ENCODE assay signal across 14 cellular contexts in genomic region chr5:142115937-142116614, GRCh38. TPM values are rescaled to one million over a fixed set of nuclear protein-coding genes. Genes with fewer than 3 reads are reported as not detected.
A peak's percentile ranks its signal among the peaks of the same experiment; 100 is the strongest.
DNase-seq lines count a peak whose midpoint lies in the region; TF ChIP-seq lines count a peak whose summit lies in the region.
"Had no signal": no experiment of that assay in that cellular context is flagged by ENCODE, and none has a peak within 500 bp of the region (broad histone marks: within the 10 kb centered on the region; RNA-seq: fewer than 3 reads in every experiment).

No MANE protein-coding gene starts in this region.

- intact Hi-C loops in ascending aorta (cut with DNase I) (no loop called here), CD14-positive monocyte (cut with micrococcal nuclease) (no loop called here)

- DNase-seq in GM03348 (ENCODE audit: low spot score) (peak; percentile 25), MG63 (peak; percentile 32), ascending aorta (ENCODE audit: low spot score in 2 of 2) (no peak), myocyte (ENCODE audit: low read depth) (peak; percentile 17), iPS-NIHi11 (ENCODE audit: low spot score) (no peak), CD14-positive monocyte (ENCODE audit: low spot score) (no peak)
- no peak for DNase-seq in activated CD4-positive, CD25-positive, alpha-beta regulatory T cell (lab: John Stamatoyannopoulos, UW)
- DNase-seq: activated CD4-positive, CD25-positive, alpha-beta regulatory T cell treated with anti-CD3 and anti-CD28 coated beads, Interleukin-2, amount 50 U/mL, for 72 hours; H9; lower lobe of right lung; MV-4-11; stomach had no signal

- H3K4me3 ChIP-seq in MG63: no peak overlapping the region
- no peak overlapping the region for H3K4me3 ChIP-seq in ascending aorta
- H3K4me3 ChIP-seq: lower lobe of right lung, stomach had no signal

- H3K27me3 ChIP-seq in MG63: no peaks in the 10 kb centered on the region
- no peaks in the 10 kb centered on the region for H3K27me3 ChIP-seq in ascending aorta
- H3K27me3 ChIP-seq: stomach had no signal

- no peak overlapping the region for H3K4me3 Mint-ChIP-seq in CD14-positive monocyte
- H3K4me3 Mint-ChIP-seq: H9, neural crest cell had no signal

- H3K36me3 ChIP-seq in MG63 (peaks cover 15% of the 10 kb centered on the region), ascending aorta (peaks cover 0 to 4% of the 10 kb centered on the region in 2 donors)
- H3K36me3 ChIP-seq: lower lobe of right lung had no signal

- peaks cover 11 to 14% of the 10 kb centered on the region in 2 donors for H3K36me3 Mint-ChIP-seq in CD14-positive monocyte

- H3K4me1 Mint-ChIP-seq in CD14-positive monocyte: peaks cover 47% of the 10 kb centered on the region

- H3K27ac Mint-ChIP-seq in CD14-positive monocyte: peak overlapping the region in 1 of 7 donors; percentile 30

- H3K27ac ChIP-seq in ascending aorta: peak overlapping the region; percentile 22 to 86
- H3K27ac ChIP-seq: C4-2B, lower lobe of right lung, stomach had no signal

- H3K9me3 ChIP-seq in MG63: no peaks in the 10 kb centered on the region
- no peaks in the 10 kb centered on the region for H3K9me3 ChIP-seq in ascending aorta
- H3K9me3 ChIP-seq: lower lobe of right lung, stomach had no signal

- H3K27me3 Mint-ChIP-seq in CD14-positive monocyte (ENCODE audit: low read depth in 3 of 3): no peaks in the 10 kb centered on the region

- no peaks in the 10 kb centered on the region for H3K9me3 Mint-ChIP-seq in CD14-positive monocyte

- TF ChIP-seq CTCF in ascending aorta (IDR thresholded peaks at IDR 0.05): no peak
- no peak for TF ChIP-seq CTCF in CD14-positive monocyte (IDR thresholded peaks at IDR 0.05)

- peaks cover 12 to 67% of the 10 kb centered on the region in 2 donors for H3K4me1 ChIP-seq in ascending aorta

RNA-seq across cellular contexts. Expression of gene NDFIP1, which starts 7.5 kb away (rescaled TPM):
- total RNA-seq in MG63 (2014; rRNA removed; shearing (Covaris generic); ENCODE audit: low replicate concordance): 53.4 and 113 TPM in 2 replicates
- total RNA-seq in ascending aorta (310 TPM), myocyte (57.2 and 59.8 TPM in 2 replicates)
- 49.9 TPM for polyA plus RNA-seq in myocyte (2012)
- polyA plus RNA-seq in CD14-positive monocyte: 10 to 100 TPM; 44.0 to 44.4 TPM

Comparison
In these comparisons a context has a peak if more than half of its experiments do, and no peak if none do; other contexts are left out.
1. DNase-seq: peak in GM03348 (single experiment), MG63 (single experiment) and myocyte (single experiment); none in ascending aorta (0 of 2), activated CD4-positive, CD25-positive, alpha-beta regulatory T cell (0 of 4), iPS-NIHi11 (single experiment) and CD14-positive monocyte (single experiment).